ENCODE assay signal across 1 cellular context in the genomic region with DNA sequence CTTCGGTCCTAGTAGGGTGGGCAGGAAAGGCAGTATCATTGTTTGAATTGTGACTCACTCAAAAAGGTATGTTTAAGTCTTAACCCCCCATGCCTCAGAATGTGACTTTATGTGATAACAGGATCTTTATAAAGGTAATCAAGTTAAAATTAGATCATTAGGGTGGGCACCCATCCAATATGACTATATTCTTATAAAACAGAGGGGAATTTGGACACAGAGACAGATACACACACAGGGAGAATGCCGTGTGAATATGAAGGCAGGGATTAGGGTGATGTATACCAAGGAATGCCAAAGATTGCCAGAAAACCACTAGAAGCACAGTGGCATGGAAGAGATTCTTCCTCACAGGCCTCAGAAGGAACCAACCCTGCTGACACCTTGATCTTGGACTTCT.
TF ChIP-seq lines count a peak whose summit lies in the region.

No MANE protein-coding gene starts in this region.

TF ChIP-seq in IMR-90, 13 proteins besides CTCF, POLR2A, EP300 and RAD21 (continued from another document):
- TF ChIP-seq BHLHE40 (IDR thresholded peaks at IDR 0.05; ENCODE audit: low read depth, low read length) = no peak
- TF ChIP-seq, protein P1, sequence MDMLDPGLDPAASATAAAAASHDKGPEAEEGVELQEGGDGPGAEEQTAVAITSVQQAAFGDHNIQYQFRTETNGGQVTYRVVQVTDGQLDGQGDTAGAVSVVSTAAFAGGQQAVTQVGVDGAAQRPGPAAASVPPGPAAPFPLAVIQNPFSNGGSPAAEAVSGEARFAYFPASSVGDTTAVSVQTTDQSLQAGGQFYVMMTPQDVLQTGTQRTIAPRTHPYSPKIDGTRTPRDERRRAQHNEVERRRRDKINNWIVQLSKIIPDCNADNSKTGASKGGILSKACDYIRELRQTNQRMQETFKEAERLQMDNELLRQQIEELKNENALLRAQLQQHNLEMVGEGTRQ (IDR thresholded peaks at IDR 0.05; ENCODE audit: low read depth, low read length) = no peak
- TF ChIP-seq NFE2L2 (IDR thresholded peaks at IDR 0.05; ENCODE audit: low read depth, low read length) = no peak
- TF ChIP-seq MAFK (IDR thresholded peaks at IDR 0.05; ENCODE audit: low read depth, low read length) = no peak
- no peak for TF ChIP-seq CHD1 (IDR thresholded peaks at IDR 0.05; ENCODE audit: low read depth, low read length)
- TF ChIP-seq FOS (IDR thresholded peaks at IDR 0.05; ENCODE audit: low read depth, low read length) = no peak
- no peak for TF ChIP-seq CEBPB (IDR thresholded peaks at IDR 0.05; ENCODE audit: low read depth, low read length)
